In genomic region chrX:153470411-153471363, GRCh38 we compare ENCODE assay signal across 1 cellular context.
TF ChIP-seq lines count a peak whose summit lies in the region.

TSS of gene HAUS7 (minus strand) at chrX:153470576. CDS start at chrX:153470557, 19 bp downstream.

TF ChIP-seq in HEK293, 187 proteins besides CTCF, POLR2A, EP300 and RAD21 (continued from another document):
- TF ChIP-seq AEBP2 (tag by site-specific recombination; IDR thresholded peaks at IDR 0.05; ENCODE audit: borderline replicate concordance) (no peak), ZNF521 (tag by site-specific recombination; IDR thresholded peaks at IDR 0.05) (no peak), YY1 (tag by site-specific recombination; IDR thresholded peaks at IDR 0.05) (peak; percentile 44), ZNF114 (tag by site-specific recombination; IDR thresholded peaks at IDR 0.05) (no peak), ZBTB26 (tag by site-specific recombination; optimal IDR thresholded peaks at IDR 0.05) (peak; percentile 39), ZNF223 (tag by site-specific recombination; IDR thresholded peaks at IDR 0.05) (peak; percentile 50; the same call in 1 of the 2 replicates), ZFHX2 (tag by site-specific recombination; conservative IDR thresholded peaks at IDR 0.05) (peak; percentile 67), ZEB2 (tag by site-specific recombination; IDR thresholded peaks at IDR 0.05) (peak; percentile 37; the same call in 1 of the 2 replicates), ZNF335 (tag by site-specific recombination; conservative IDR thresholded peaks at IDR 0.05) (peak; percentile 75), YY2 (tag by site-specific recombination; IDR thresholded peaks at IDR 0.05) (peak; percentile 64), KLF10 (tag by site-specific recombination; IDR thresholded peaks at IDR 0.05) (peak; percentile 41), EGR2 (tag by site-specific recombination; IDR thresholded peaks at IDR 0.05; ENCODE audit: low read depth) (peak; percentile 38; the same call in 1 of the 2 replicates), ZNF768 (tag by site-specific recombination; IDR thresholded peaks at IDR 0.05) (peak; percentile 99; the same call in 1 of the 2 replicates), GLIS1 (tag by site-specific recombination; IDR thresholded peaks at IDR 0.05) (peak; percentile 29; the same call in 1 of the 2 replicates), KLF1 (tag by site-specific recombination; IDR thresholded peaks at IDR 0.05) (peak; percentile 8; the same call in 1 of the 2 replicates), ZNF423 (tag by site-specific recombination; IDR thresholded peaks at IDR 0.05) (peak; percentile 57; the same call in 1 of the 2 replicates), ZNF654 (tag by site-specific recombination; IDR thresholded peaks at IDR 0.05; ENCODE audit: low read depth) (peak; percentile 51), ZNF629 (tag by site-specific recombination; IDR thresholded peaks at IDR 0.05) (no peak), PBX3 (CRISPR knock-in tag; IDR thresholded peaks at IDR 0.05) (peak; percentile 80; the same call in 1 of the 2 replicates), ZNF146 (tag by site-specific recombination; IDR thresholded peaks at IDR 0.05) (no peak), KLF9 (tag by site-specific recombination; IDR thresholded peaks at IDR 0.05; ENCODE audit: low read depth) (peak; percentile 21; the same call in 1 of the 2 replicates), ZNF76 (tag by site-specific recombination; IDR thresholded peaks at IDR 0.05; ENCODE audit: borderline replicate concordance, low read depth) (0 out of 2 replicates have a peak, but pooled peaks have one; percentile 21), SP2 (tag by site-specific recombination; IDR thresholded peaks at IDR 0.05) (peak; percentile 89), KLF8 (tag by site-specific recombination; IDR thresholded peaks at IDR 0.05) (peak; percentile 79; the same call in 1 of the 2 replicates), GLIS2 (tag by site-specific recombination; IDR thresholded peaks at IDR 0.05) (peak; percentile 87; the same call in 1 of the 2 replicates)
